Comparison of ENCODE assay signal across 12 cellular contexts in genomic region chr22:30573594-30574094, GRCh38. TPM values are rescaled to one million over a fixed set of nuclear protein-coding genes. Genes with fewer than 3 reads are reported as not detected.
DNase-seq lines count a peak whose midpoint lies in the region; ATAC-seq and TF ChIP-seq lines count a peak whose summit lies in the region.
"Had no signal": no experiment of that assay in that cellular context is flagged by ENCODE, and none has a peak within 500 bp of the region (broad histone marks: within the 10 kb centered on the region; RNA-seq: fewer than 3 reads in every experiment).

No MANE protein-coding gene starts in this region.

- peaks cover 21% of the 10 kb centered on the region for H3K36me3 Mint-ChIP-seq in activated naive CD4-positive, alpha-beta T cell treated with anti-CD3 and anti-CD28 coated beads for 36 hours (ENCODE audit: low read depth)

- H3K27me3 ChIP-seq in HUES6 (ENCODE audit: control insufficient read depth, insufficient read depth, low read length) (peaks cover 6% of the 10 kb centered on the region; the same call in 1 of the 2 replicates), RWPE2 (ENCODE audit: insufficient read depth, poor library complexity, severe bottlenecking) (no peaks in the 10 kb centered on the region)

- H3K36me3 ChIP-seq in HUES6 (ENCODE audit: control insufficient read depth, insufficient read depth, low read length) (peaks cover 32% of the 10 kb centered on the region), RWPE2 (ENCODE audit: low read depth) (peaks cover 25% of the 10 kb centered on the region)

- H3K9ac ChIP-seq in HUES6 (ENCODE audit: low read length), result peak overlapping the region; percentile 58

- no peaks in the 10 kb centered on the region for H3K9me3 Mint-ChIP-seq in activated naive CD4-positive, alpha-beta T cell treated with anti-CD3 and anti-CD28 coated beads for 36 hours
- H3K9me3 Mint-ChIP-seq: central memory CD8-positive, alpha-beta T cell had no signal

- TF ChIP-seq CTCF in RWPE2 (IDR thresholded peaks at IDR 0.05; ENCODE audit: poor library complexity, severe bottlenecking), result no peak

- no peak overlapping the region for H3K4me3 Mint-ChIP-seq in activated naive CD4-positive, alpha-beta T cell treated with anti-CD3 and anti-CD28 coated beads for 36 hours
- H3K4me3 Mint-ChIP-seq: central memory CD8-positive, alpha-beta T cell; naive thymus-derived CD4-positive, alpha-beta T cell had no signal

- peak; percentile 37 for ATAC-seq in RWPE2 (ENCODE audit: low read depth)
- ATAC-seq: naive thymus-derived CD4-positive, alpha-beta T cell had no signal

- H3K27ac Mint-ChIP-seq in activated naive CD4-positive, alpha-beta T cell treated with anti-CD3 and anti-CD28 coated beads for 36 hours, result no peak overlapping the region

- no peak for DNase-seq in RWPE2 (ENCODE audit: low spot score)
- DNase-seq in kidney tubule cell (ENCODE audit: low spot score), result peak; percentile 56
- DNase-seq in retina, result peak; percentile 27
- no peak for DNase-seq in activated naive CD4-positive, alpha-beta T cell treated with anti-CD3 and anti-CD28 coated beads, Interleukin-2, amount 50 U/mL, for 16 hours
- DNase-seq in NCI-H82 (lab: John Stamatoyannopoulos, UW), result no peak
- no peak for DNase-seq in activated naive CD4-positive, alpha-beta T cell treated with anti-CD3 and anti-CD28 coated beads for 36 hours
- DNase-seq in NCI-H345 (lab: John Stamatoyannopoulos, UW), result no peak
- DNase-seq: naive thymus-derived CD4-positive, alpha-beta T cell; stimulated activated CD4-positive, alpha-beta T cell treated with anti-CD3 and anti-CD28 coated beads, Interleukin-4, amount 100 ng/mL, for 4 hours had no signal

- intact Hi-C loops in activated naive CD4-positive, alpha-beta T cell treated with anti-CD3 and anti-CD28 coated beads for 36 hours (cut with micrococcal nuclease), result no loop called here

- H3K9me3 ChIP-seq in HUES6 (ENCODE audit: control insufficient read depth, insufficient read depth, low read depth, low read length), result no peaks in the 10 kb centered on the region
- H3K9me3 ChIP-seq in RWPE2 (ENCODE audit: severe bottlenecking), result no peaks in the 10 kb centered on the region

- H3K4me1 ChIP-seq in HUES6 (ENCODE audit: control insufficient read depth, insufficient read depth, low read length) (peaks cover 12% of the 10 kb centered on the region), RWPE2 (ENCODE audit: insufficient read depth, poor library complexity, severe bottlenecking) (no peaks in the 10 kb centered on the region)

- H3K4me3 ChIP-seq in HUES6 (ENCODE audit: low read depth, low read length) (peak overlapping the region; percentile 86), RWPE2 (ENCODE audit: severe bottlenecking) (no peak overlapping the region)

- CTCF ChIA-PET in activated naive CD4-positive, alpha-beta T cell treated with anti-CD3 and anti-CD28 coated beads for 36 hours (lab: Charles Lee), result no interaction called here

- H3K27ac ChIP-seq in HUES6 (ENCODE audit: low read depth, low read length) (no peak overlapping the region), RWPE2 (ENCODE audit: poor library complexity, severe bottlenecking) (no peak overlapping the region)

- H3K4me1 Mint-ChIP-seq in activated naive CD4-positive, alpha-beta T cell treated with anti-CD3 and anti-CD28 coated beads for 36 hours (ENCODE audit: low read depth), result peaks cover 5% of the 10 kb centered on the region
- H3K4me1 Mint-ChIP-seq: central memory CD8-positive, alpha-beta T cell had no signal

- H3K27me3 Mint-ChIP-seq in activated naive CD4-positive, alpha-beta T cell treated with anti-CD3 and anti-CD28 coated beads for 36 hours (ENCODE audit: low read depth), result no peaks in the 10 kb centered on the region
- H3K27me3 Mint-ChIP-seq: central memory CD8-positive, alpha-beta T cell had no signal

RNA-seq across cellular contexts. Expression of gene GAL3ST1, which starts 0.8 kb away (rescaled TPM):
- total RNA-seq in activated naive CD4-positive, alpha-beta T cell treated with anti-CD3 and anti-CD28 coated beads for 36 hours, result under 1 TPM; 0.27 to 0.29 TPM
- total RNA-seq: fibroblast of villous mesenchyme had no signal

RNA-seq across cellular contexts. Expression of gene PES1, which starts 18.1 kb away (rescaled TPM):
- 10 to 100 TPM; 92.8 to 96.7 TPM for total RNA-seq in activated naive CD4-positive, alpha-beta T cell treated with anti-CD3 and anti-CD28 coated beads for 36 hours

RNA-seq across cellular contexts. Expression of gene SEC14L6, which starts 27.1 kb away (rescaled TPM):
- total RNA-seq in activated naive CD4-positive, alpha-beta T cell treated with anti-CD3 and anti-CD28 coated beads for 36 hours, result not detected
- total RNA-seq: fibroblast of villous mesenchyme; naive thymus-derived CD4-positive, alpha-beta T cell had no signal

RNA-seq across cellular contexts. Expression of gene TCN2, which starts 33.3 kb away (rescaled TPM):
- total RNA-seq in activated naive CD4-positive, alpha-beta T cell treated with anti-CD3 and anti-CD28 coated beads for 36 hours, result under 1 TPM; 0.19 to 0.22 TPM

Comparison
In these comparisons a context has a peak if more than half of its experiments do, and no peak if none do; other contexts are left out.
1. DNase-seq: peak in kidney tubule cell (single experiment) and retina (single experiment); none in RWPE2 (single experiment), activated naive CD4-positive, alpha-beta T cell treated with anti-CD3 and anti-CD28 coated beads, Interleukin-2, amount 50 U/mL, for 16 hours (single experiment), NCI-H82 (single experiment), activated naive CD4-positive, alpha-beta T cell treated with anti-CD3 and anti-CD28 coated beads for 36 hours (single experiment) and NCI-H345 (single experiment).